Comparison of ENCODE assay signal across 8 cellular contexts in genomic region chr1:155254714-155255242, GRCh38. TPM values are rescaled to one million over a fixed set of nuclear protein-coding genes. Genes with fewer than 3 reads are reported as not detected.
A peak's percentile ranks its signal among the peaks of the same experiment; 100 is the strongest.
DNase-seq lines count a peak whose midpoint lies in the region; TF ChIP-seq lines count a peak whose summit lies in the region.

No MANE protein-coding gene starts in this region.

- TF ChIP-seq CTCF in Loucy (conservative IDR thresholded peaks at IDR 0.05; ENCODE audit: low read length), result no peak
- TF ChIP-seq CTCF in colonic mucosa (IDR thresholded peaks at IDR 0.05), result no peak
- TF ChIP-seq CTCF in mesothelial cell of epicardium (IDR thresholded peaks at IDR 0.05; ENCODE audit: unreplicated experiment), result no peak

- H3K4me2 ChIP-seq in Loucy (ENCODE audit: low read depth, low read length, poor library complexity, severe bottlenecking), result peak overlapping the region; percentile 85

- H3K4me1 ChIP-seq in Loucy (ENCODE audit: insufficient read depth, low read length, poor library complexity, severe bottlenecking), result peaks cover 26% of the 10 kb centered on the region
- peaks cover 12% of the 10 kb centered on the region for H3K4me1 ChIP-seq in colonic mucosa

- peaks cover 9% of the 10 kb centered on the region; the same call in 1 of the 2 replicates for H3K79me2 ChIP-seq in Loucy (ENCODE audit: insufficient read depth, low read length)

- no peaks in the 10 kb centered on the region for H3K9me3 Mint-ChIP-seq in mesothelial cell of epicardium

- H3K27ac Mint-ChIP-seq in mesothelial cell of epicardium, result peak overlapping the region; percentile 76

- H3F3A ChIP-seq in Loucy (ENCODE audit: low read depth), result no peaks in the 10 kb centered on the region; the same call in 1 of the 2 replicates

- H2AFZ ChIP-seq in Loucy (ENCODE audit: low read length), result peak overlapping the region; percentile 60

- peaks cover 14% of the 10 kb centered on the region for H3K36me3 Mint-ChIP-seq in mesothelial cell of epicardium

- H3K27ac ChIP-seq in colonic mucosa, result peak overlapping the region; percentile 96

- no peaks in the 10 kb centered on the region for H3K27me3 Mint-ChIP-seq in mesothelial cell of epicardium (ENCODE audit: low read depth)

- peaks cover 30% of the 10 kb centered on the region for H3K4me1 Mint-ChIP-seq in mesothelial cell of epicardium

- peak overlapping the region; percentile 75 for H3K4me3 Mint-ChIP-seq in mesothelial cell of epicardium

- H3K9me3 ChIP-seq in Loucy (ENCODE audit: insufficient read depth, low read depth, low read length) (no peaks in the 10 kb centered on the region), colonic mucosa (no peaks in the 10 kb centered on the region)

- peaks cover 3% of the 10 kb centered on the region; the same call in 1 of the 2 replicates for H3K36me3 ChIP-seq in Loucy (ENCODE audit: insufficient read depth, low read length)
- H3K36me3 ChIP-seq in colonic mucosa, result no peaks in the 10 kb centered on the region

- H4K20me1 ChIP-seq in Loucy (ENCODE audit: insufficient read depth, low read length, poor library complexity, severe bottlenecking), result no peaks in the 10 kb centered on the region

- no peaks in the 10 kb centered on the region for H3K9me2 ChIP-seq in Loucy (replicated peaks; ENCODE audit: low read depth, low read length)

- peak overlapping the region; percentile 79 for H3K4me3 ChIP-seq in Loucy (ENCODE audit: low read length, poor library complexity, severe bottlenecking)
- peak overlapping the region; percentile 86 for H3K4me3 ChIP-seq in colonic mucosa

- in situ Hi-C loops in Caki2 (cut with HindIII; ENCODE audit: low pct_unique_long_range_greater_than_20kb, low sequenced_read_pairs), result no loop called here

- H3K27me3 ChIP-seq in Loucy (ENCODE audit: insufficient read depth, low read length, poor library complexity, severe bottlenecking) (no peaks in the 10 kb centered on the region), colonic mucosa (no peaks in the 10 kb centered on the region)

- intact Hi-C loops in colonic mucosa (cut with DNase I), result loop anchor here (5.0 kb wide), 1 partner anchor 68 kb away; the partner anchor contains the start of gene RUSC1

- DNase-seq in Caki2 (ENCODE audit: low read depth) (peak; percentile 22), colonic mucosa (no peak), mesothelial cell of epicardium (ENCODE audit: low spot score in 2 of 2, unreplicated experiment in 2 of 2) (no peak), superior temporal gyrus (ENCODE audit: extremely low spot score) (no peak), SIG-M5 treated with dmso at 0.1 percent for 504 hours (lab: John Stamatoyannopoulos, UW; ENCODE audit: unreplicated experiment) (no peak)
- DNase-seq in effector CD4-positive, alpha-beta T cell, result no peak
- no peak for DNase-seq in central memory CD4-positive, alpha-beta T cell

- H3K9ac ChIP-seq in Loucy (ENCODE audit: low read depth, low read length, poor library complexity, severe bottlenecking) (peak overlapping the region; percentile 77), colonic mucosa (ENCODE audit: low read depth in 2 of 2, low read length in 2 of 2) (peak overlapping the region; percentile 65 to 89)

RNA-seq across cellular contexts. Expression of gene ENTREP3, which starts 0.5 kb away (rescaled TPM):
- 4.3 and 7.1 TPM in 2 replicates for total RNA-seq in Caki2 (2014; rRNA removed; shearing (Covaris generic); ENCODE audit: low replicate concordance)
- 10 to 100 TPM; 22.0 to 34.2 TPM for total RNA-seq in colonic mucosa
- 51.9 to 56.1 TPM (median 56.0 TPM) in 3 replicates for total RNA-seq in mesothelial cell of epicardium

RNA-seq across cellular contexts. Expression of gene SCAMP3, which starts 7.4 kb away (rescaled TPM):
- 52.5 and 77.8 TPM in 2 replicates for total RNA-seq in Caki2 (2014; rRNA removed; shearing (Covaris generic); ENCODE audit: low replicate concordance)
- 10 to 100 TPM; 41.5 to 67.7 TPM for total RNA-seq in colonic mucosa
- total RNA-seq in mesothelial cell of epicardium, result 46.8 to 50.5 TPM (median 49.8 TPM) in 3 replicates

RNA-seq across cellular contexts. Expression of gene CLK2, which starts 18.5 kb away (rescaled TPM):
- total RNA-seq in Caki2 (2014; rRNA removed; shearing (Covaris generic); ENCODE audit: low replicate concordance), result 30.8 and 32.8 TPM in 2 replicates
- 10 to 100 TPM; 31.7 to 66.4 TPM for total RNA-seq in colonic mucosa
- 104 to 108 TPM (median 105 TPM) in 3 replicates for total RNA-seq in mesothelial cell of epicardium

RNA-seq across cellular contexts. Expression of gene HCN3, which starts 22.5 kb away (rescaled TPM):
- total RNA-seq in Caki2 (2014; rRNA removed; shearing (Covaris generic); ENCODE audit: low replicate concordance), result 0.06 and 0.84 TPM in 2 replicates
- 10 to 100 TPM; 12.4 to 12.8 TPM for total RNA-seq in colonic mucosa
- total RNA-seq in mesothelial cell of epicardium, result 12.9 to 13.6 TPM (median 13.1 TPM) in 3 replicates

RNA-seq across cellular contexts. Expression of gene MTX1, which starts 46.3 kb away (rescaled TPM):
- total RNA-seq in Caki2 (2014; rRNA removed; shearing (Covaris generic); ENCODE audit: low replicate concordance), result 152 and 172 TPM in 2 replicates
- 10 to 100 TPM; 37.5 to 55.8 TPM for total RNA-seq in colonic mucosa
- 33.9 to 35.7 TPM (median 33.9 TPM) in 3 replicates for total RNA-seq in mesothelial cell of epicardium
